In genomic region chr10:109978481-109978880, GRCh38 we compare ENCODE assay signal across 8 cellular contexts. TPM values are rescaled to one million over a fixed set of nuclear protein-coding genes. Genes with fewer than 3 reads are reported as not detected.
DNase-seq lines count a peak whose midpoint lies in the region; ATAC-seq, FAIRE-seq and TF ChIP-seq lines count a peak whose summit lies in the region.

No MANE protein-coding gene starts in this region.

- no TSS peak for BruUV-seq in endothelial cell of umbilical vein (replicated peaks; lab: Mats Ljungman, UMichigan)

- TF ChIP-seq EP300 in suprapubic skin (IDR thresholded peaks at IDR 0.05) = no peak

- FAIRE-seq in endothelial cell of umbilical vein (lab: Jason Lieb, UNC) = no peak

- TF ChIP-seq POLR2A in endothelial cell of umbilical vein (IDR thresholded peaks at IDR 0.05; ENCODE audit: low read depth, low read length) = no peak
- TF ChIP-seq POLR2A in suprapubic skin (IDR thresholded peaks at IDR 0.05) = no peak

- H3K9me3 ChIP-seq in Karpas-422 (ENCODE audit: low read length) (no peaks in the 10 kb centered on the region), endothelial cell of umbilical vein (replicated peaks; ENCODE audit: control insufficient read depth, insufficient read depth, low read length) (no peaks in the 10 kb centered on the region), suprapubic skin (no peaks in the 10 kb centered on the region)
- H3K9me3 ChIP-seq in naive thymus-derived CD4-positive, alpha-beta T cell (ENCODE audit: control insufficient read depth in 2 of 3, low read length in 3 of 3) = no peaks in the 10 kb centered on the region

- dilution Hi-C loops in endothelial cell of umbilical vein (cut with MboI; ENCODE audit: extremely low pct_ligation_motif_present, low sequenced_read_pairs) = no loop called here

- H3K27ac ChIP-seq in Karpas-422 (ENCODE audit: low read length) (no peak overlapping the region), endothelial cell of umbilical vein (ENCODE audit: insufficient read depth, low read depth, low read length) (no peak overlapping the region), suprapubic skin (peak overlapping the region; percentile 52)
- H3K27ac ChIP-seq in naive thymus-derived CD4-positive, alpha-beta T cell (ENCODE audit: low read depth, low read length) = no peak overlapping the region

- no peaks in the 10 kb centered on the region for H3K27me3 ChIP-seq in Karpas-422 (ENCODE audit: low read length)
- no peaks in the 10 kb centered on the region for H3K27me3 ChIP-seq in endothelial cell of umbilical vein (ENCODE audit: control insufficient read depth in 2 of 2, insufficient read depth in 2 of 2, low read length in 2 of 2)
- no peaks in the 10 kb centered on the region for H3K27me3 ChIP-seq in naive thymus-derived CD4-positive, alpha-beta T cell (ENCODE audit: control insufficient read depth in 2 of 2, insufficient read depth in 2 of 2, low read length in 2 of 2)
- H3K27me3 ChIP-seq in suprapubic skin = no peaks in the 10 kb centered on the region

- H3K36me3 ChIP-seq in Karpas-422 (ENCODE audit: insufficient read depth, low read length) = no peaks in the 10 kb centered on the region
- H3K36me3 ChIP-seq in endothelial cell of umbilical vein (ENCODE audit: control insufficient read depth in 2 of 2, extremely low read depth in 1 of 2, insufficient read depth in 2 of 2, low read length in 2 of 2) = no peaks in the 10 kb centered on the region
- no peaks in the 10 kb centered on the region for H3K36me3 ChIP-seq in naive thymus-derived CD4-positive, alpha-beta T cell (ENCODE audit: control insufficient read depth in 2 of 3, insufficient read depth in 3 of 3, low read length in 3 of 3)
- no peaks in the 10 kb centered on the region for H3K36me3 ChIP-seq in suprapubic skin

- H3K9me3 Mint-ChIP-seq in activated CD4-positive, alpha-beta memory T cell treated with anti-CD3 and anti-CD28 coated beads, Interleukin-2, amount 10 ng/mL, durations not matched to agents 7 days and 5 days = no peaks in the 10 kb centered on the region
- H3K9me3 Mint-ChIP-seq in naive thymus-derived CD4-positive, alpha-beta T cell = no peaks in the 10 kb centered on the region

- H3K9me1 ChIP-seq in endothelial cell of umbilical vein (replicated peaks; ENCODE audit: control insufficient read depth, extremely low read depth, insufficient read depth, low read length) = no peaks in the 10 kb centered on the region

- CTCF ChIA-PET in activated CD4-positive, alpha-beta memory T cell treated with anti-CD3 and anti-CD28 coated beads, Interleukin-2, amount 10 ng/mL, durations not matched to agents 7 days and 5 days (lab: Charles Lee) = interaction anchor here (0.6 to 5.0 kb wide), 24 partner anchors 10 to 629 kb away, joined by 3 to 29 read pairs (median 4); no protein-coding TSS in a partner anchor
- CTCF ChIA-PET in endothelial cell of umbilical vein (lab: Charles Lee) = interaction anchor here (0.7 to 5.7 kb wide), 29 partner anchors 9 to 300 kb away, joined by 3 to 68 read pairs (median 5); partner anchors contain the start of gene ADD3
- CTCF ChIA-PET in naive thymus-derived CD4-positive, alpha-beta T cell (lab: Charles Lee) = interaction anchor here (0.9 to 2.3 kb wide), 9 partner anchors 14 to 129 kb away, joined by 3 to 10 read pairs (median 4); no protein-coding TSS in a partner anchor

- no peaks in the 10 kb centered on the region for H3K27me3 Mint-ChIP-seq in activated CD4-positive, alpha-beta memory T cell treated with anti-CD3 and anti-CD28 coated beads, Interleukin-2, amount 10 ng/mL, durations not matched to agents 7 days and 5 days
- peaks cover 0 to 12% (median 0%) of the 10 kb centered on the region in 5 donors for H3K27me3 Mint-ChIP-seq in naive thymus-derived CD4-positive, alpha-beta T cell

- peak; percentile 87 for ATAC-seq in naive thymus-derived CD4-positive, alpha-beta T cell

- peaks cover 6% of the 10 kb centered on the region for H3K4me1 Mint-ChIP-seq in activated CD4-positive, alpha-beta memory T cell treated with anti-CD3 and anti-CD28 coated beads, Interleukin-2, amount 10 ng/mL, durations not matched to agents 7 days and 5 days
- peaks cover 5 to 38% (median 19%) of the 10 kb centered on the region in 7 donors for H3K4me1 Mint-ChIP-seq in naive thymus-derived CD4-positive, alpha-beta T cell

- peak; percentile 68 for DNase-seq in EL
- peak; percentile 72 for DNase-seq in Karpas-422
- peak; percentile 70 for DNase-seq in activated CD4-positive, alpha-beta memory T cell treated with anti-CD3 and anti-CD28 coated beads, Interleukin-2, amount 10 ng/mL, durations not matched to agents 7 days and 5 days
- DNase-seq in endothelial cell of umbilical vein (ENCODE audit: low read depth, low spot score) = peak; percentile 66
- DNase-seq in naive thymus-derived CD4-positive, alpha-beta T cell = peak; percentile 30 to 68 (median 51)
- peak in 1 of 2 donors; percentile 75 for DNase-seq in suprapubic skin (ENCODE audit: low spot score in 2 of 2)
- DNase-seq in NCI-H748 treated with DMSO at 0.1 percent for 48 hours (lab: John Stamatoyannopoulos, UW) = no peak
- DNase-seq in epidermal melanocyte (ENCODE audit: insufficient read length, low spot score) = no peak

- TF ChIP-seq CTCF in endothelial cell of umbilical vein (IDR thresholded peaks at IDR 0.05; ENCODE audit: extremely low read depth in 1 of 2, insufficient read depth in 1 of 2, low read depth in 1 of 2, low read length in 2 of 2) (peak; percentile 71 to 77), suprapubic skin (IDR thresholded peaks at IDR 0.05) (peak; percentile 63 to 74)

- no peak overlapping the region for H3K9ac ChIP-seq in Karpas-422 (ENCODE audit: low read length)
- no peak overlapping the region for H3K9ac ChIP-seq in endothelial cell of umbilical vein (replicated peaks; ENCODE audit: extremely low read depth, insufficient read depth, low read length)

- POLR2A ChIA-PET in activated CD4-positive, alpha-beta memory T cell treated with anti-CD3 and anti-CD28 coated beads, Interleukin-2, amount 10 ng/mL, durations not matched to agents 7 days and 5 days (lab: Charles Lee) = interaction anchor here (1.2 to 1.5 kb wide), 5 partner anchors 29 to 107 kb away, joined by 3 to 7 read pairs (median 4); partner anchors contain the start of gene ADD3
- POLR2A ChIA-PET in endothelial cell of umbilical vein (lab: Charles Lee) = interaction anchor here (0.5 kb wide), 1 partner anchor 247 kb away, joined by 4 read pairs; no protein-coding TSS in a partner anchor
- POLR2A ChIA-PET in naive thymus-derived CD4-positive, alpha-beta T cell (lab: Charles Lee) = interaction anchor here (1.0 to 2.4 kb wide), 3 partner anchors 27 to 32 kb away, joined by 3 to 7 read pairs (median 4); no protein-coding TSS in a partner anchor

- H3K9me2 ChIP-seq in Karpas-422 (replicated peaks; ENCODE audit: insufficient read depth, low read length) = no peaks in the 10 kb centered on the region

- no peaks in the 10 kb centered on the region for H3K36me3 Mint-ChIP-seq in activated CD4-positive, alpha-beta memory T cell treated with anti-CD3 and anti-CD28 coated beads, Interleukin-2, amount 10 ng/mL, durations not matched to agents 7 days and 5 days (ENCODE audit: low read depth)
- H3K36me3 Mint-ChIP-seq in naive thymus-derived CD4-positive, alpha-beta T cell = no peaks in the 10 kb centered on the region

- 61% methylated on average over 6 of the region's 6 CpGs for WGBS in suprapubic skin

- H3K4me1 ChIP-seq in Karpas-422 (ENCODE audit: low read length) = peaks cover 13% of the 10 kb centered on the region
- H3K4me1 ChIP-seq in endothelial cell of umbilical vein (ENCODE audit: control insufficient read depth, extremely low read depth, insufficient read depth, low read length) = no peaks in the 10 kb centered on the region
- no peaks in the 10 kb centered on the region for H3K4me1 ChIP-seq in naive thymus-derived CD4-positive, alpha-beta T cell (ENCODE audit: control insufficient read depth in 2 of 2, insufficient read depth in 2 of 2, low read length in 2 of 2)
- H3K4me1 ChIP-seq in suprapubic skin = peaks cover 36% of the 10 kb centered on the region

- H4K20me1 ChIP-seq in Karpas-422 (ENCODE audit: insufficient read depth, low read depth, low read length) (no peaks in the 10 kb centered on the region), endothelial cell of umbilical vein (replicated peaks; ENCODE audit: control insufficient read depth, extremely low read depth, insufficient read depth, low read length) (no peaks in the 10 kb centered on the region)

- intact Hi-C loops in endothelial cell of umbilical vein (cut with micrococcal nuclease) = loop anchor here (1.0 to 2.0 kb wide), 5 partner anchors 28 to 300 kb away; partner anchors contain the start of gene ADD3
- intact Hi-C loops in naive thymus-derived CD4-positive, alpha-beta T cell (cut with micrococcal nuclease) = loop anchor here (1.0 to 5.0 kb wide), 10 partner anchors 29 to 159 kb away; partner anchors contain the start of genes ADD3 (in 1 of the 2) and XPNPEP1 (in 1 of the 2)

- H3K4me2 ChIP-seq in Karpas-422 (ENCODE audit: low read depth, low read length, poor library complexity, severe bottlenecking) (no peak overlapping the region), endothelial cell of umbilical vein (ENCODE audit: insufficient read depth, low read length) (no peak overlapping the region)

- H2AFZ ChIP-seq in Karpas-422 (ENCODE audit: low read length) = no peak overlapping the region
- H2AFZ ChIP-seq in endothelial cell of umbilical vein (ENCODE audit: low read depth, low read length) = no peak overlapping the region

- H3K79me2 ChIP-seq in Karpas-422 (ENCODE audit: low read length) (no peaks in the 10 kb centered on the region), endothelial cell of umbilical vein (ENCODE audit: control insufficient read depth, insufficient read depth, low read length) (no peaks in the 10 kb centered on the region)

- no peak overlapping the region for H3K4me3 Mint-ChIP-seq in activated CD4-positive, alpha-beta memory T cell treated with anti-CD3 and anti-CD28 coated beads, Interleukin-2, amount 10 ng/mL, durations not matched to agents 7 days and 5 days
- no peak overlapping the region for H3K4me3 Mint-ChIP-seq in naive thymus-derived CD4-positive, alpha-beta T cell

- H3K27ac Mint-ChIP-seq in activated CD4-positive, alpha-beta memory T cell treated with anti-CD3 and anti-CD28 coated beads, Interleukin-2, amount 10 ng/mL, durations not matched to agents 7 days and 5 days = no peak overlapping the region
- peak overlapping the region in 3 of 9 donors; percentile 25 to 44 (median 41) for H3K27ac Mint-ChIP-seq in naive thymus-derived CD4-positive, alpha-beta T cell

- no peak overlapping the region for H3K4me3 ChIP-seq in Karpas-422 (ENCODE audit: low read length)
- H3K4me3 ChIP-seq in endothelial cell of umbilical vein (replicated peaks in 1 of 3; ENCODE audit: insufficient read depth in 1 of 3, low read depth in 1 of 3, low read length in 3 of 3) = no peak overlapping the region
- H3K4me3 ChIP-seq in naive thymus-derived CD4-positive, alpha-beta T cell (ENCODE audit: low read length) = no peak overlapping the region
- no peak overlapping the region for H3K4me3 ChIP-seq in suprapubic skin

RNA-seq across cellular contexts. Expression of gene ADD3, which starts 29.3 kb away (rescaled TPM):
- total RNA-seq in Karpas-422 (2014; rRNA removed; shearing (Covaris generic); ENCODE audit: low replicate concordance) = 15.4 and 16.5 TPM in 2 replicates
- total RNA-seq in activated CD4-positive, alpha-beta memory T cell treated with anti-CD3 and anti-CD28 coated beads, Interleukin-2, amount 10 ng/mL, durations not matched to agents 7 days and 5 days = 100 to 1,000 TPM; 400 to 401 TPM
- total RNA-seq in endothelial cell of umbilical vein = 52.3 and 55.2 TPM in 2 replicates
- 14.9 and 18.2 TPM in 2 replicates for polyA plus RNA-seq in endothelial cell of umbilical vein
- 75.4 and 189 TPM in 2 replicates for polyA plus RNA-seq in endothelial cell of umbilical vein (2011; cell fraction: cytosol; rRNA removed)
- 157 and 300 TPM in 2 replicates for polyA plus RNA-seq in endothelial cell of umbilical vein (2011; cell fraction: nucleus; rRNA removed)
- 57.6 and 68.2 TPM in 2 replicates for polyA plus RNA-seq in endothelial cell of umbilical vein (2012)
- 67.0 and 78.2 TPM in 2 replicates for polyA minus RNA-seq in endothelial cell of umbilical vein
- polyA minus RNA-seq in endothelial cell of umbilical vein (2011; cell fraction: cytosol; rRNA and poly(A)+ RNA removed) = 31.3 TPM
- 87.6 and 106 TPM in 2 replicates for polyA minus RNA-seq in endothelial cell of umbilical vein (2011; cell fraction: nucleus; rRNA and poly(A)+ RNA removed)
- total RNA-seq in naive thymus-derived CD4-positive, alpha-beta T cell = 100 to 1,000 TPM; 281 to 463 (median 342) TPM
- 100 to 1,000 TPM; 502 to 535 TPM for polyA plus RNA-seq in naive thymus-derived CD4-positive, alpha-beta T cell
- 100 to 1,000 TPM in 3 of 4 donors, 10 to 100 TPM in 1; 72.6 to 335 (median 279) TPM for total RNA-seq in suprapubic skin

RNA-seq across cellular contexts. Expression of gene XPNPEP1, which starts 55.2 kb away (rescaled TPM):
- 198 and 201 TPM in 2 replicates for total RNA-seq in Karpas-422 (2014; rRNA removed; shearing (Covaris generic); ENCODE audit: low replicate concordance)
- 10 to 100 TPM; 78.7 to 90.3 TPM for total RNA-seq in activated CD4-positive, alpha-beta memory T cell treated with anti-CD3 and anti-CD28 coated beads, Interleukin-2, amount 10 ng/mL, durations not matched to agents 7 days and 5 days
- 81.1 and 87.3 TPM in 2 replicates for total RNA-seq in endothelial cell of umbilical vein
- polyA plus RNA-seq in endothelial cell of umbilical vein = 245 and 319 TPM in 2 replicates
- polyA plus RNA-seq in endothelial cell of umbilical vein (2011; cell fraction: cytosol; rRNA removed) = 227 and 274 TPM in 2 replicates
- polyA plus RNA-seq in endothelial cell of umbilical vein (2011; cell fraction: nucleus; rRNA removed) = 318 and 442 TPM in 2 replicates
- polyA plus RNA-seq in endothelial cell of umbilical vein (2012) = 90.4 and 99.5 TPM in 2 replicates
- 427 and 471 TPM in 2 replicates for polyA minus RNA-seq in endothelial cell of umbilical vein
- 69.1 TPM for polyA minus RNA-seq in endothelial cell of umbilical vein (2011; cell fraction: cytosol; rRNA and poly(A)+ RNA removed)
- polyA minus RNA-seq in endothelial cell of umbilical vein (2011; cell fraction: nucleus; rRNA and poly(A)+ RNA removed) = 149 and 157 TPM in 2 replicates
- total RNA-seq in naive thymus-derived CD4-positive, alpha-beta T cell = 100 to 1,000 TPM in 1 of 5 experiments, 10 to 100 TPM in 4; 44.1 to 100 (median 60.7) TPM
- polyA plus RNA-seq in naive thymus-derived CD4-positive, alpha-beta T cell = 10 to 100 TPM; 15.7 to 19.2 TPM
- 100 to 1,000 TPM in 3 of 4 donors, 10 to 100 TPM in 1; 77.1 to 239 (median 109) TPM for total RNA-seq in suprapubic skin

Comparison
In these comparisons a context has a peak if more than half of its experiments do, and no peak if none do; other contexts are left out.
1. DNase-seq: peak in EL (single experiment), Karpas-422 (single experiment), activated CD4-positive, alpha-beta memory T cell treated with anti-CD3 and anti-CD28 coated beads, Interleukin-2, amount 10 ng/mL, durations not matched to agents 7 days and 5 days (single experiment), endothelial cell of umbilical vein (single experiment) and naive thymus-derived CD4-positive, alpha-beta T cell (9 of 9); none in NCI-H748 treated with DMSO at 0.1 percent for 48 hours (single experiment) and epidermal melanocyte (single experiment).